Comparison of ENCODE assay signal across 19 cellular contexts in genomic region chr17:57507828-57508227, GRCh38.
DNase-seq lines count a peak whose midpoint lies in the region; ATAC-seq and TF ChIP-seq lines count a peak whose summit lies in the region.
"Had no signal": no experiment of that assay in that cellular context is flagged by ENCODE, and none has a peak within 500 bp of the region (broad histone marks: within the 10 kb centered on the region; RNA-seq: fewer than 3 reads in every experiment).

No MANE protein-coding gene starts in this region.

- H3K27me3 Mint-ChIP-seq in nephron progenitor cell (ENCODE audit: low read depth, poor library complexity): no peaks in the 10 kb centered on the region
- H3K27me3 Mint-ChIP-seq in immature natural killer cell (ENCODE audit: low read depth in 3 of 3): peaks cover 2 to 3% (median 2%) of the 10 kb centered on the region in 3 donors
- H3K27me3 Mint-ChIP-seq: activated CD4-positive, alpha-beta T cell treated with anti-CD3 and anti-CD28 coated beads, Interleukin-2, amount 10 ng/mL, durations not matched to agents 24 days and 14 days had no signal

- H3K27ac Mint-ChIP-seq in nephron progenitor cell: peak overlapping the region; percentile 66
- no peak overlapping the region for H3K27ac Mint-ChIP-seq in immature natural killer cell
- H3K27ac Mint-ChIP-seq: GM23338 had no signal

- no peaks in the 10 kb centered on the region for H3K9me3 ChIP-seq in DND-41 (ENCODE audit: insufficient read depth, low read length, severe bottlenecking)
- H3K9me3 ChIP-seq: esophagus squamous epithelium, thoracic aorta had no signal

- TF ChIP-seq CTCF in DND-41 (IDR thresholded peaks at IDR 0.05; ENCODE audit: borderline replicate concordance, extremely low read depth, low read length, poor library complexity, severe bottlenecking) (no peak), nephron progenitor cell (IDR thresholded peaks at IDR 0.05) (no peak)

- H3K4me1 Mint-ChIP-seq in nephron progenitor cell (peaks cover 23% of the 10 kb centered on the region), immature natural killer cell (peaks cover 2 to 6% of the 10 kb centered on the region in 2 donors)

- peaks cover 95% of the 10 kb centered on the region for H3K4me1 ChIP-seq in DND-41 (ENCODE audit: insufficient read depth, low read length)

- H2AFZ ChIP-seq in DND-41 (ENCODE audit: low read depth, low read length): no peak overlapping the region
- H2AFZ ChIP-seq: GM23338 had no signal

- 0 out of 2 replicates have a peak overlapping the region, but pooled peaks have one; percentile 8 for H3K9ac ChIP-seq in DND-41 (ENCODE audit: low read depth, low read length)

- H4K20me1 ChIP-seq in DND-41 (ENCODE audit: insufficient read depth, low read length): peaks cover 8% of the 10 kb centered on the region; the same call in 1 of the 2 replicates

- H3K27ac ChIP-seq in DND-41 (ENCODE audit: low read length): peak overlapping the region; percentile 77
- H3K27ac ChIP-seq: esophagus squamous epithelium, thoracic aorta had no signal

- H3K9me3 Mint-ChIP-seq in nephron progenitor cell: no peaks in the 10 kb centered on the region
- no peaks in the 10 kb centered on the region for H3K9me3 Mint-ChIP-seq in immature natural killer cell
- H3K9me3 Mint-ChIP-seq: activated CD4-positive, alpha-beta T cell treated with anti-CD3 and anti-CD28 coated beads, Interleukin-2, amount 10 ng/mL, durations not matched to agents 24 days and 14 days; GM23338 had no signal

- H3K36me3 Mint-ChIP-seq in nephron progenitor cell (ENCODE audit: low read depth): peaks cover 12% of the 10 kb centered on the region
- no peaks in the 10 kb centered on the region for H3K36me3 Mint-ChIP-seq in immature natural killer cell

- H3K36me3 ChIP-seq in DND-41 (ENCODE audit: insufficient read depth, low read length): peaks cover 88% of the 10 kb centered on the region
- H3K36me3 ChIP-seq: esophagus squamous epithelium, thoracic aorta had no signal

- H3K79me2 ChIP-seq in DND-41 (ENCODE audit: insufficient read depth, low read length): peaks cover 100% of the 10 kb centered on the region

- H3K4me3 ChIP-seq in DND-41 (ENCODE audit: low read depth in 1 of 2, low read length in 2 of 2): no peak overlapping the region
- H3K4me3 ChIP-seq: esophagus squamous epithelium, GM23338, thoracic aorta had no signal

- H3K27me3 ChIP-seq in DND-41 (ENCODE audit: insufficient read depth, low read length, poor library complexity): no peaks in the 10 kb centered on the region
- H3K27me3 ChIP-seq: esophagus squamous epithelium had no signal

- DNase-seq in DND-41 (no peak), NCI-H1105 (lab: John Stamatoyannopoulos, UW) (peak; percentile 13), nephron progenitor cell (no peak), NOMO-1 treated with DMSO at 0.1 percent for 48 hours (lab: John Stamatoyannopoulos, UW; ENCODE audit: unreplicated experiment) (no peak), immature natural killer cell (no peak)
- DNase-seq in stimulated activated naive CD4-positive, alpha-beta T cell treated with Interleukin-2 at 50 U/mL for 16 hours (lab: John Stamatoyannopoulos, UW): no peak
- DNase-seq: activated CD4-positive, alpha-beta T cell treated with anti-CD3 and anti-CD28 coated beads, Interleukin-2, amount 10 ng/mL, durations not matched to agents 24 days and 14 days; activated gamma-delta T cell; cerebellar nuclear complex; effector CD8-positive, alpha-beta T cell; EL; esophagus squamous epithelium; NCI-H1436; nucleus accumbens; stimulated activated CD4-positive, alpha-beta T cell treated with anti-CD3 and anti-CD28 coated beads, Interleukin-12 subunit alpha, Interleukin-12 subunit beta, amount 100 ng/mL, for 4 hours; T-helper 1 cell had no signal

- no peak for ATAC-seq in DND-41 (ENCODE audit: insufficient read depth, low read depth)
- no peak; the same call in 2 of the 3 replicates for ATAC-seq in SK-N-SH treated with all-trans-retinoic acid at 6 μM for 48 hours
- ATAC-seq: GM23338 had no signal

- no peak overlapping the region for H3K4me2 ChIP-seq in DND-41 (ENCODE audit: insufficient read depth, low read length)
- H3K4me2 ChIP-seq: GM23338 had no signal

- no peak overlapping the region for H3K4me3 Mint-ChIP-seq in nephron progenitor cell
- no peak overlapping the region for H3K4me3 Mint-ChIP-seq in immature natural killer cell
- H3K4me3 Mint-ChIP-seq: activated CD4-positive, alpha-beta T cell treated with anti-CD3 and anti-CD28 coated beads, Interleukin-2, amount 10 ng/mL, durations not matched to agents 24 days and 14 days; GM23338 had no signal

TF ChIP-seq in SK-N-SH treated with all-trans-retinoic acid at 6 μM for 48 hours, 23 proteins besides CTCF, POLR2A, EP300 and RAD21:
- 0 out of 2 replicates have a peak, but pooled peaks have one; percentile 55 for TF ChIP-seq TSHZ2 (CRISPR knock-in tag; IDR thresholded peaks at IDR 0.05)
- TF ChIP-seq OSR1 (CRISPR knock-in tag; IDR thresholded peaks at IDR 0.05): no peak
- TF ChIP-seq TCF4 (CRISPR knock-in tag; IDR thresholded peaks at IDR 0.05; ENCODE audit: borderline replicate concordance): peak; percentile 64; the same call in 1 of the 2 replicates
- TF ChIP-seq BACH2 (CRISPR knock-in tag; IDR thresholded peaks at IDR 0.05; ENCODE audit: borderline replicate concordance): 0 out of 2 replicates have a peak, but pooled peaks have one; percentile 25
